In the genomic region with DNA sequence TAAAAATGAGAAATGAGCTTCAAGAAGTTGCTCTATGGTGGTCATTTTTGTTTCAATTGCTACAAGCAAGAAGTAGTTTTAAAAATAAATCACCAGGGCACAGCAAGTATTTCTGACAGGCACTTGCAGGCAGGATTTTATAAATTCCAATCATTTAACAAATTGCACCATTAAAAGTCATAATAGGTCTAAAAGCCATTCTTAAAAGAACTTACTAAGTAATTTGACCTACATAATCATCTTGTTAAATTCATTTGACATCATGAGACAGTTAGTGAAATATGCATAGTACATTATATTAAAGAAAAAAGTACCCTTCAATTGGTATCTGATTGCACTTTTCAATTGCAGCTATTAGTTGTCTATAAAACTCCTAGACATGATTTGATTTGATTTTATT, we compare ENCODE assay signal across 3 cellular contexts.
TF ChIP-seq lines count a peak whose summit lies in the region.

No MANE protein-coding gene starts in this region.

TF ChIP-seq in SK-N-SH treated with all-trans-retinoic acid at 6 μM for 48 hours, 23 proteins besides CTCF, POLR2A, EP300 and RAD21 (continued from another document):
- no peak for TF ChIP-seq ZNF70 (CRISPR knock-in tag; IDR thresholded peaks at IDR 0.05)
- TF ChIP-seq ZNF8 (CRISPR knock-in tag; IDR thresholded peaks at IDR 0.05): no peak
- no peak for TF ChIP-seq BACH2 (CRISPR knock-in tag; IDR thresholded peaks at IDR 0.05; ENCODE audit: borderline replicate concordance)
- peak; percentile 93 for TF ChIP-seq ISL1 (CRISPR knock-in tag; IDR thresholded peaks at IDR 0.05)
- no peak for TF ChIP-seq TCF4 (CRISPR knock-in tag; IDR thresholded peaks at IDR 0.05; ENCODE audit: borderline replicate concordance)

TF ChIP-seq in SK-N-SH, 30 proteins besides CTCF, POLR2A, EP300 and RAD21:
- TF ChIP-seq RXRA (IDR thresholded peaks at IDR 0.05; ENCODE audit: borderline replicate concordance, low read depth) (no peak), JUND (IDR thresholded peaks at IDR 0.05) (no peak), RCOR1 (IDR thresholded peaks at IDR 0.05; ENCODE audit: low read length) (no peak), NFIC (IDR thresholded peaks at IDR 0.05; ENCODE audit: borderline replicate concordance) (no peak), TAF1 (IDR thresholded peaks at IDR 0.05; ENCODE audit: borderline replicate concordance, low read depth, low read length) (no peak)

TF ChIP-seq in HEK293T, 16 proteins besides CTCF, POLR2A, EP300 and RAD21:
- TF ChIP-seq PKNOX1 (IDR thresholded peaks at IDR 0.05) (peak; percentile 83), CTBP1 (IDR thresholded peaks at IDR 0.05; ENCODE audit: borderline replicate concordance) (no peak)
